In the genomic region with DNA sequence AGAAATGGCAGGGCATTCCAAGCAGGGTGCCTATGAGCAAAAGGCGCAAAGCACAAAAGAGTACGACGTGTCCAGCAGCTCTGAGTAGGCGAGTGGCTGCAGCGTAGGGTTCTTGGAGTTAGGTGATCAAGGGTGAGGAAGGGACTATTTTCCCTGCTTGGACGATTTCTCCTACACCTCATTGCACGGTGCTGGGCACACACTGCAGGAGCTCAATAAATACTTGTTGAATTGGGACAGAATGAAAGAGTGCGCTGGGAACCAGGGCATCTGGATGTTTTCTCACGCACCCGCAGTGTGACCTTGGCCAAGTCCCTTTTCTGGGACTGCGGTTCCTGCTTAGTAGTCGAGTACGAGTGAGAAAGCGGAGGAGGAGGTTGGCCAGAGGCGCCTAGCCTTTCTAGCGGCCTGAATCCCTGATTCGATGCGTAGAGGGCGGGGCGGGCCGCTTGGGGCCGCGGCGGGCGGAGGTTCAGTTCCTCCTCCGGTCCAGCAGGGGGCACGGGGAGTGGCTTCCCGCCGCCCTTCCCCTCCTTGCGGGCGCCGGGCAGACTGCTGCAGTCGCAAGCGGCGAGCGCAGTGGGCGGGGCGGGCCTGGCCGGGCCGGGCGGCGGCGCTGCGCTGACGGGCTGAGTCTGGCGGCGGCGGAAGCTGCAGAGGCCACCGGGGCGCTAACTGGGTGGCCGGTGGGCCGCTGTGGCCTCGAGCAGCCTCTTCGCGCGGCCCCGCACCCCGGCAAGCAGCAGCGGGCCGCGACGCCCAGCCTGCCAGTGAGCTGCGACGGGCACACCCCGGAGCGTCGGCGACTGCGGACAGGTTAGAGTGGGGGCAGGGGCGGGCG, we compare ENCODE assay signal across 8 cellular contexts. TPM values are rescaled to one million over a fixed set of nuclear protein-coding genes. Genes with fewer than 3 reads are reported as not detected.
A peak's percentile ranks its signal among the peaks of the same experiment; 100 is the strongest.
DNase-seq lines count a peak whose midpoint lies in the region; TF ChIP-seq lines count a peak whose summit lies in the region.

A gene (plus strand): TSS at position 560 of the 841 bp plus-strand sequence. CDS start 333 bp downstream, outside the sequence.

- DNase-seq in Caco-2 (peak; percentile 86 to 91), GM20000 (ENCODE audit: low spot score) (peak; percentile 91), HS-5 (ENCODE audit: low read depth) (peak; percentile 38), NK-92 (lab: John Stamatoyannopoulos, UW; ENCODE audit: unreplicated experiment) (peak; percentile 4), mesenchymal stem cell (peak; percentile 86)
- DNase-seq in activated CD8-positive, alpha-beta memory T cell treated with anti-CD3 and anti-CD28 coated beads for 24 hours = peak; percentile 87
- peak; percentile 72 to 78 (median 75) for DNase-seq in effector memory CD4-positive, alpha-beta T cell
- peak; percentile 69 for DNase-seq in stimulated activated CD8-positive, alpha-beta memory T cell treated with anti-CD3 and anti-CD28 coated beads, Interleukin-12 subunit alpha, Interleukin-12 subunit beta, amount 100 ng/mL, for 24 hours (ENCODE audit: extremely low read depth)

- H3K4me1 ChIP-seq in Caco-2 = no peaks in the 10 kb centered on the region
- H3K4me1 ChIP-seq in effector memory CD4-positive, alpha-beta T cell (ENCODE audit: control insufficient read depth, insufficient read depth, low read length, poor library complexity, severe bottlenecking) = peaks cover 5% of the 10 kb centered on the region
- H3K4me1 ChIP-seq in mesenchymal stem cell (ENCODE audit: control insufficient read depth, insufficient read depth, low read depth, low read length) = peaks cover 4% of the 10 kb centered on the region

- no peak within 1 kb of the TSS for H2AK5ac ChIP-seq in mesenchymal stem cell (ENCODE audit: low read length, severe bottlenecking)

- H3K27ac Mint-ChIP-seq in Caco-2 (ENCODE audit: unreplicated experiment) = peak within 1 kb of the TSS; percentile 73

- H3K18ac ChIP-seq in mesenchymal stem cell (ENCODE audit: low read depth in 1 of 2, low read length in 2 of 2) = peak within 1 kb of the TSS; percentile 90 to 94

- peak within 1 kb of the TSS in 1 of 2 experiments; percentile 89 for H3K14ac ChIP-seq in mesenchymal stem cell (ENCODE audit: low read length in 2 of 2)

- POLR2A ChIA-PET in Caco-2 (lab: Charles Lee) = interaction anchor here (1.7 kb wide), 1 partner anchor 9 kb away, joined by 5 read pairs; a partner anchor contains a TSS

- peak within 1 kb of the TSS in 1 of 2 experiments; percentile 86 for H3K4ac ChIP-seq in mesenchymal stem cell (ENCODE audit: low read depth in 1 of 2, low read length in 2 of 2)

- peak within 1 kb of the TSS; percentile 88 for H3K9ac ChIP-seq in mesenchymal stem cell (ENCODE audit: low read length)

- H3K4me3 ChIP-seq in Caco-2 (ENCODE audit: low read depth, low read length) (peak within 1 kb of the TSS; percentile 90), mesenchymal stem cell (ENCODE audit: insufficient read depth in 1 of 2, low read depth in 1 of 2, low read length in 2 of 2) (peak within 1 kb of the TSS; percentile 84)
- H3K4me3 ChIP-seq in effector memory CD4-positive, alpha-beta T cell (ENCODE audit: insufficient read depth, low read depth, low read length, poor library complexity, severe bottlenecking) = peak within 1 kb of the TSS; percentile 67

- no peaks in the 10 kb centered on the region for H3K27me3 Mint-ChIP-seq in Caco-2 (ENCODE audit: insufficient read depth, unreplicated experiment)

- peak within 1 kb of the TSS; percentile 78 for H3K4me3 Mint-ChIP-seq in Caco-2 (ENCODE audit: unreplicated experiment)

- BruUV-seq in Caco-2 (replicated peaks; lab: Mats Ljungman, UMichigan) = no TSS peak

- H3K36me3 ChIP-seq in Caco-2 (ENCODE audit: control insufficient read depth, insufficient read depth, low read length) = no peaks in the 10 kb centered on the region
- no peaks in the 10 kb centered on the region for H3K36me3 ChIP-seq in effector memory CD4-positive, alpha-beta T cell (ENCODE audit: control insufficient read depth, insufficient read depth, low read length)
- H3K36me3 ChIP-seq in mesenchymal stem cell (ENCODE audit: control insufficient read depth in 1 of 2, insufficient read depth in 2 of 2, low read depth in 1 of 2, low read length in 2 of 2) = no peaks in the 10 kb centered on the region

- peak; percentile 40 to 66 for TF ChIP-seq CTCF in Caco-2 (IDR thresholded peaks at IDR 0.05; ENCODE audit: insufficient read depth in 1 of 2, low read depth in 1 of 2, low read length in 1 of 2, severe bottlenecking in 1 of 2, unreplicated experiment in 1 of 2)
- TF ChIP-seq CTCF in GM20000 (IDR thresholded peaks at IDR 0.05; ENCODE audit: extremely low read depth, missing control alignments) = peak; percentile 4

- peak within 1 kb of the TSS; percentile 82 for H2AFZ ChIP-seq in mesenchymal stem cell (ENCODE audit: low read depth, low read length)

- intact Hi-C loops in Caco-2 (cut with micrococcal nuclease; ENCODE audit: unreplicated experiment) = no loop called here

- H3K9me3 ChIP-seq in Caco-2 (no peaks in the 10 kb centered on the region), mesenchymal stem cell (ENCODE audit: control insufficient read depth, low read length) (no peaks in the 10 kb centered on the region)
- H3K9me3 ChIP-seq in effector memory CD4-positive, alpha-beta T cell (ENCODE audit: control insufficient read depth, low read length) = no peaks in the 10 kb centered on the region

- H2BK120ac ChIP-seq in mesenchymal stem cell (ENCODE audit: low read depth, low read length) = no peak within 1 kb of the TSS

- H3K27me3 ChIP-seq in Caco-2 (replicated peaks; ENCODE audit: control insufficient read depth, insufficient read depth, low read length) (no peaks in the 10 kb centered on the region), mesenchymal stem cell (ENCODE audit: control insufficient read depth in 1 of 2, insufficient read depth in 1 of 2, low read length in 2 of 2) (no peaks in the 10 kb centered on the region)
- no peaks in the 10 kb centered on the region for H3K27me3 ChIP-seq in effector memory CD4-positive, alpha-beta T cell (replicated peaks; ENCODE audit: control insufficient read depth, insufficient read depth, low read length, poor library complexity, severe bottlenecking)

- H4K8ac ChIP-seq in mesenchymal stem cell (ENCODE audit: low read length) = peak within 1 kb of the TSS; percentile 75

- peak within 1 kb of the TSS; percentile 31 for H2BK5ac ChIP-seq in mesenchymal stem cell (ENCODE audit: low read depth, low read length, poor library complexity, severe bottlenecking)

- H3K79me1 ChIP-seq in mesenchymal stem cell (replicated peaks; ENCODE audit: low read length, poor library complexity, severe bottlenecking) = no peaks in the 10 kb centered on the region

- H3K23ac ChIP-seq in mesenchymal stem cell (ENCODE audit: low read length in 2 of 2) = no peak within 1 kb of the TSS

- H2BK15ac ChIP-seq in mesenchymal stem cell (ENCODE audit: low read depth, poor library complexity, severe bottlenecking) = peak within 1 kb of the TSS; percentile 48

- H3K9me3 Mint-ChIP-seq in Caco-2 (ENCODE audit: unreplicated experiment) = no peaks in the 10 kb centered on the region

- peaks cover 5% of the 10 kb centered on the region for H3K36me3 Mint-ChIP-seq in Caco-2 (ENCODE audit: insufficient read depth, unreplicated experiment)

- CTCF ChIA-PET in Caco-2 (lab: Charles Lee) = interaction anchor here (0.6 to 0.7 kb wide), 2 partner anchors 9 kb away, joined by 3 read pairs; a partner anchor contains a TSS

- no peaks in the 10 kb centered on the region for H3K4me1 Mint-ChIP-seq in Caco-2 (ENCODE audit: low read depth, unreplicated experiment)

- H4K91ac ChIP-seq in mesenchymal stem cell (ENCODE audit: low read length) = peak within 1 kb of the TSS; percentile 68

- WGBS in mesenchymal stem cell = 3% methylated on average over 22 of the region's 71 CpGs

- H3K27ac ChIP-seq in effector memory CD4-positive, alpha-beta T cell (ENCODE audit: insufficient read depth, low read length, poor library complexity, severe bottlenecking) = peak within 1 kb of the TSS; percentile 69
- peak within 1 kb of the TSS; percentile 74 for H3K27ac ChIP-seq in mesenchymal stem cell (ENCODE audit: low read length, poor library complexity, severe bottlenecking)

- no peak within 1 kb of the TSS for H2BK12ac ChIP-seq in mesenchymal stem cell (ENCODE audit: low read length in 2 of 2)

- H3K4me2 ChIP-seq in mesenchymal stem cell (ENCODE audit: low read length, poor library complexity, severe bottlenecking) = peak within 1 kb of the TSS; percentile 70

RNA-seq across cellular contexts. Expression of the gene that starts here (rescaled TPM):
- 18.5 and 19.1 TPM in 2 replicates for total RNA-seq in Caco-2 (2022)
- 9.2 TPM for polyA plus RNA-seq in mesenchymal stem cell (2013, experiment 1 of 2)
- 9.6 TPM for polyA plus RNA-seq in mesenchymal stem cell (2013, experiment 2 of 2)

Comparison
In these comparisons a context has a peak if more than half of its experiments do, and no peak if none do; other contexts are left out.
1. Peak in every context shown above with its lines: DNase-seq, H3K4me3 ChIP-seq and H3K27ac ChIP-seq.
2. DNase-seq: peak in every context shown above with its lines; median percentile 91 in GM20000; 88 in Caco-2; 87 in activated CD8-positive, alpha-beta memory T cell treated with anti-CD3 and anti-CD28 coated beads for 24 hours; 86 in mesenchymal stem cell; 75 in effector memory CD4-positive, alpha-beta T cell; 69 in stimulated activated CD8-positive, alpha-beta memory T cell treated with anti-CD3 and anti-CD28 coated beads, Interleukin-12 subunit alpha, Interleukin-12 subunit beta, amount 100 ng/mL, for 24 hours; 38 in HS-5; 4 in NK-92.